8 cellular contexts compared by ENCODE assay signal in genomic region chr7:150369740-150370501, GRCh38. TPM values are rescaled to one million over a fixed set of nuclear protein-coding genes. Genes with fewer than 3 reads are reported as not detected.
DNase-seq lines count a peak whose midpoint lies in the region; ATAC-seq, FAIRE-seq and TF ChIP-seq lines count a peak whose summit lies in the region.

No MANE protein-coding gene starts in this region.

- H2AFZ ChIP-seq in GM12878 (ENCODE audit: control insufficient read depth, low read depth, low read length), result no peak overlapping the region

- intact Hi-C loops in heart right ventricle (cut with DNase I) (loop anchor here in 5 of 10 donors (5.0 to 10.0 kb wide), 2 partner anchors 37 to 385 kb away; a partner anchor contains a TSS), Right ventricle myocardium inferior (cut with DNase I) (loop anchor here (1.0 to 2.0 kb wide), 3 partner anchors 9 to 47 kb away; partner anchors contain the start of genes ACTR3C, LRRC61 and ZNF775), GM12878 (cut with micrococcal nuclease; ENCODE audit: unreplicated experiment) (loop anchor here (1.0 to 2.0 kb wide), 2 partner anchors 35 to 47 kb away; partner anchors contain the start of genes ACTR3C and LRRC61), vagina (cut with DNase I) (no loop called here)

- RAD21 ChIA-PET in GM12878 (lab: Charles Lee; ENCODE audit: unreplicated experiment), result interaction anchor here (0.6 to 5.3 kb wide), 15 partner anchors 8 to 417 kb away, joined by 3 to 45 read pairs (median 6); a partner anchor contains a TSS

- H3K4me2 ChIP-seq in GM12878 (ENCODE audit: control insufficient read depth, insufficient read depth), result peak overlapping the region; percentile 99

- H3K9me3 ChIP-seq in heart right ventricle (no peaks in the 10 kb centered on the region), GM12878 (replicated peaks; ENCODE audit: control insufficient read depth, insufficient read depth, low read length) (no peaks in the 10 kb centered on the region), vagina (no peaks in the 10 kb centered on the region)

- SMC1A ChIA-PET in GM12878 (lab: Charles Lee; ENCODE audit: uncharacterized antibody, unreplicated experiment), result interaction anchor here (0.7 to 5.6 kb wide), 12 partner anchors 8 to 508 kb away, joined by 3 to 41 read pairs (median 8); a partner anchor contains a TSS

- peak overlapping the region; percentile 94 for H3K4me3 Mint-ChIP-seq in memory B cell

- FAIRE-seq in GM12878 (lab: Jason Lieb, UNC), result no peak

- H3K27ac Mint-ChIP-seq in memory B cell, result peak overlapping the region; percentile 100

- peak overlapping the region; percentile 99 for H3K9ac ChIP-seq in GM12878 (ENCODE audit: control insufficient read depth, insufficient read depth, low read length)

- TF ChIP-seq POLR2A in GM12878 (IDR thresholded peaks at IDR 0.05; ENCODE audit: low read depth, low read length) (no peak; the same call in 1 of the 2 replicates), vagina (IDR thresholded peaks at IDR 0.05) (no peak)

- H3K4me1 ChIP-seq in heart right ventricle (peaks cover 16 to 57% (median 38%) of the 10 kb centered on the region in 9 donors), GM12878 (ENCODE audit: control insufficient read depth, insufficient read depth, low read length) (peaks cover 30% of the 10 kb centered on the region), vagina (peaks cover 54% of the 10 kb centered on the region)

- no peak for TF ChIP-seq RAD21 in GM12878 (IDR thresholded peaks at IDR 0.05; ENCODE audit: insufficient read depth, low read depth, low read length)

- POLR2A ChIA-PET in GM12878 (lab: Charles Lee), result interaction anchor here (0.6 to 4.9 kb wide), 13 partner anchors 8 to 63 kb away, joined by 3 to 46 read pairs (median 6); partner anchors contain the start of genes ACTR3C and LRRC61

- ATAC-seq in heart right ventricle (peak in 3 of 8 donors; percentile 2 to 6 (median 5)), Right ventricle myocardium inferior (no peak), GM12878 (no peak), memory B cell (ENCODE audit: low read depth) (no peak), GM19324 (IDR thresholded peaks at IDR 0.05; ENCODE audit: low FRiP score, unreplicated experiment) (no peak), HG02642 (IDR thresholded peaks at IDR 0.05; ENCODE audit: poor library complexity, unreplicated experiment) (no peak)

- 32 to 33% methylated on average over 23 of the region's 23 CpGs for WGBS in heart right ventricle, 2 donors
- 45% methylated on average over 23 of the region's 23 CpGs for WGBS in GM12878 (ENCODE audit: insufficient coverage, insufficient replicate concordance, low lambda C conversion rate, missing lambda C conversion rate)

- no peaks in the 10 kb centered on the region for H3K9me3 Mint-ChIP-seq in memory B cell

- peak overlapping the region; percentile 74 to 99 (median 97) for H3K4me3 ChIP-seq in heart right ventricle
- peak overlapping the region; percentile 96 for H3K4me3 ChIP-seq in GM12878
- peak overlapping the region; percentile 83 to 86 for H3K4me3 ChIP-seq in vagina

- H3K79me2 ChIP-seq in GM12878 (ENCODE audit: control insufficient read depth, insufficient read depth, low read length), result peaks cover 67% of the 10 kb centered on the region

- peaks cover 41% of the 10 kb centered on the region for H3K4me1 Mint-ChIP-seq in memory B cell

- H3K27ac ChIP-seq in heart right ventricle, result peak overlapping the region; percentile 90 to 100 (median 98)
- peak overlapping the region; percentile 97 for H3K27ac ChIP-seq in GM12878 (ENCODE audit: control insufficient read depth, insufficient read depth)
- peak overlapping the region; percentile 94 for H3K27ac ChIP-seq in vagina

- in situ Hi-C loops in GM12878 (cut with MboI), result no loop called here

- peaks cover 3% of the 10 kb centered on the region for H3K36me3 Mint-ChIP-seq in memory B cell

- TSS peak; percentile 53 for BruUV-seq in GM12878 (replicated peaks; lab: Mats Ljungman, UMichigan)

- TF ChIP-seq CTCF in heart right ventricle (IDR thresholded peaks at IDR 0.05) (no peak), GM12878 (IDR thresholded peaks at IDR 0.05 in 2 of 3, conservative IDR thresholded peaks at IDR 0.05 in 1 of 3; ENCODE audit: control insufficient read depth in 2 of 3, extremely low read depth in 1 of 3, insufficient read depth in 1 of 3, low read depth in 3 of 3, low read length in 3 of 3) (no peak), vagina (IDR thresholded peaks at IDR 0.05) (no peak)

- TF ChIP-seq EP300 in GM12878 (IDR thresholded peaks at IDR 0.05; ENCODE audit: borderline replicate concordance in 1 of 2, control insufficient read depth in 1 of 2, low read depth in 2 of 2, low read length in 2 of 2), result no peak

- H3K36me3 ChIP-seq in heart right ventricle (peaks cover 0 to 53% (median 28%) of the 10 kb centered on the region in 9 donors), GM12878 (ENCODE audit: control insufficient read depth in 2 of 2, insufficient read depth in 2 of 2, low read length in 1 of 2) (peaks cover 17 to 20% of the 10 kb centered on the region in 2 experiments), vagina (peaks cover 0 to 22% of the 10 kb centered on the region in 2 donors)

- DNase-seq in heart right ventricle (no peak), Right ventricle myocardium inferior (ENCODE audit: missing footprints) (no peak), GM12878 (ENCODE audit: low read depth, low spot score) (no peak), memory B cell (ENCODE audit: low spot score in 2 of 2) (no peak), vagina (ENCODE audit: extremely low spot score in 2 of 2) (no peak), NCI-H2171 treated with DMSO at 0.1 percent for 48 hours (lab: John Stamatoyannopoulos, UW) (no peak)

- CTCF ChIA-PET in GM12878 (lab: Yijun Ruan, JAX), result interaction anchor here (0.9 to 7.7 kb wide), 9 partner anchors 8 to 84 kb away, joined by 3 to 70 read pairs (median 8); a partner anchor contains a TSS

- no peaks in the 10 kb centered on the region for H3K27me3 Mint-ChIP-seq in memory B cell

- H3K27me3 ChIP-seq in heart right ventricle (no peaks in the 10 kb centered on the region), GM12878 (replicated peaks in 1 of 2; ENCODE audit: control insufficient read depth in 2 of 2, insufficient read depth in 2 of 2, low read length in 1 of 2) (no peaks in the 10 kb centered on the region), vagina (no peaks in the 10 kb centered on the region)

- no peaks in the 10 kb centered on the region; the same call in 1 of the 2 replicates for H4K20me1 ChIP-seq in GM12878 (ENCODE audit: control insufficient read depth, insufficient read depth)

RNA-seq across cellular contexts. Expression of gene REPIN1, which starts 1.3 kb away (rescaled TPM):
- total RNA-seq in heart right ventricle (100 to 1,000 TPM in 8 of 10 donors, 10 to 100 TPM in 2; 88.7 to 132 (median 114) TPM), Right ventricle myocardium inferior (111 TPM), GM12878 (2014; rRNA removed) (111 and 122 TPM in 2 replicates), GM12878 (2014; rRNA removed; fragmentation: Illumina TruSeq; extraction: Trizol) (32.1 and 38.7 TPM in 2 replicates), GM12878 (2021) (161 and 172 TPM in 2 replicates), vagina (49.4 TPM)
- polyA plus RNA-seq in heart right ventricle (10 to 100 TPM; 51.0 to 53.0 TPM), GM12878 (2011; rRNA removed) (56.3 and 88.0 TPM in 2 replicates), GM12878 (2014; fragmentation: Illumina TruSeq; extraction: Trizol) (22.3 and 47.3 TPM in 2 replicates), GM12878 (2014; fragmentation: Nextera tagmentation; extraction: Ambion mirVana) (10 to 100 TPM in 1 of 2 experiments, 1 to 10 TPM in 1; 5.1 to 12.6 TPM), GM12878 (2014; rRNA removed) (139 and 159 TPM in 2 replicates), GM12878 (2016; fragmentation: Nextera tagmentation; extraction: Ambion mirVana) (10 to 100 TPM; 66.4 to 87.4 TPM)
- 152 and 192 TPM in 2 replicates for total RNA-seq in GM12878 (2013; cell fraction: nucleolus; rRNA removed)
- 43.7 TPM for polyA plus RNA-seq in GM12878 (2011; ENCODE audit: low read depth)
- 135 and 158 TPM in 2 replicates for polyA plus RNA-seq in GM12878 (2011; cell fraction: cytosol; rRNA removed)
- polyA plus RNA-seq in GM12878 (2011; cell fraction: nucleus; rRNA removed), result 309 and 343 TPM in 2 replicates
- polyA plus RNA-seq in GM12878 (2012), result 96.5 and 107 TPM in 2 replicates
- 40.9 and 86.3 TPM in 2 replicates for polyA minus RNA-seq in GM12878 (2011; rRNA and poly(A)+ RNA removed)
- 35.8 and 41.2 TPM in 2 replicates for polyA minus RNA-seq in GM12878 (2011; cell fraction: cytosol; rRNA and poly(A)+ RNA removed)
- 59.8 and 89.9 TPM in 2 replicates for polyA minus RNA-seq in GM12878 (2011; cell fraction: nucleus; rRNA and poly(A)+ RNA removed)

RNA-seq across cellular contexts. Expression of gene ZNF775, which starts 9.2 kb away (rescaled TPM):
- total RNA-seq in heart right ventricle (1 to 10 TPM; 1.9 to 4.7 (median 2.9) TPM), Right ventricle myocardium inferior (3.3 TPM), GM12878 (2014; rRNA removed) (7.2 and 11.0 TPM in 2 replicates), GM12878 (2014; rRNA removed; fragmentation: Illumina TruSeq; extraction: Trizol) (2.3 and 2.8 TPM in 2 replicates), GM12878 (2021) (12.1 and 14.3 TPM in 2 replicates), vagina (4.4 TPM)
- polyA plus RNA-seq in heart right ventricle (1 to 10 TPM; 2.4 to 4.3 TPM), GM12878 (2011; rRNA removed) (1.8 and 3.6 TPM in 2 replicates), GM12878 (2014; fragmentation: Illumina TruSeq; extraction: Trizol) (0.32 and 0.71 TPM in 2 replicates), GM12878 (2014; fragmentation: Nextera tagmentation; extraction: Ambion mirVana) (under 1 TPM; 0.05 to 0.46 TPM), GM12878 (2014; rRNA removed) (9.7 and 11.8 TPM in 2 replicates), GM12878 (2016; fragmentation: Nextera tagmentation; extraction: Ambion mirVana) (1 to 10 TPM in 1 of 2 experiments, under 1 TPM in 1; 0.62 to 1.4 TPM)
- 7.9 and 10.6 TPM in 2 replicates for total RNA-seq in GM12878 (2013; cell fraction: nucleolus; rRNA removed)
- 1.1 TPM for polyA plus RNA-seq in GM12878 (2011; ENCODE audit: low read depth)
- polyA plus RNA-seq in GM12878 (2011; cell fraction: cytosol; rRNA removed), result 3.6 and 8.5 TPM in 2 replicates
- polyA plus RNA-seq in GM12878 (2011; cell fraction: nucleus; rRNA removed), result 9.0 and 11.2 TPM in 2 replicates
- 5.9 and 7.2 TPM in 2 replicates for polyA plus RNA-seq in GM12878 (2012)
- 1.1 and 3.0 TPM in 2 replicates for polyA minus RNA-seq in GM12878 (2011; rRNA and poly(A)+ RNA removed)
- 3.5 and 5.1 TPM in 2 replicates for polyA minus RNA-seq in GM12878 (2011; cell fraction: cytosol; rRNA and poly(A)+ RNA removed)
- polyA minus RNA-seq in GM12878 (2011; cell fraction: nucleus; rRNA and poly(A)+ RNA removed), result 2.3 and 4.7 TPM in 2 replicates

RNA-seq across cellular contexts. Expression of gene RARRES2, which starts 28.5 kb away (rescaled TPM):
- total RNA-seq in heart right ventricle, result 10 to 100 TPM in 7 of 10 donors, 1 to 10 TPM in 3; 6.7 to 25.8 (median 16.2) TPM
- polyA plus RNA-seq in heart right ventricle, result 10 to 100 TPM; 25.6 to 33.0 TPM
- 32.6 TPM for total RNA-seq in Right ventricle myocardium inferior
- not detected in 2 replicates for total RNA-seq in GM12878 (2013; cell fraction: nucleolus; rRNA removed)
- total RNA-seq in GM12878 (2014; rRNA removed), result 0.23 and 0.33 TPM in 2 replicates
- total RNA-seq in GM12878 (2014; rRNA removed; fragmentation: Illumina TruSeq; extraction: Trizol), result not detected in 2 replicates
- 0.96 and 2.2 TPM in 2 replicates for total RNA-seq in GM12878 (2021)
- polyA plus RNA-seq in GM12878 (2011; ENCODE audit: low read depth), result 1.8 TPM
- not detected in 2 replicates for polyA plus RNA-seq in GM12878 (2011; rRNA removed)
- polyA plus RNA-seq in GM12878 (2011; cell fraction: cytosol; rRNA removed), result not detected in 2 replicates
- polyA plus RNA-seq in GM12878 (2011; cell fraction: nucleus; rRNA removed), result not detected in 2 replicates
- polyA plus RNA-seq in GM12878 (2012), result 1.9 and 2.2 TPM in 2 replicates
- 0.29 TPM in 1 of 2 replicates, not detected in the other for polyA plus RNA-seq in GM12878 (2014; fragmentation: Illumina TruSeq; extraction: Trizol)
- under 1 TPM in 1 of 2 experiments, not detected in 1; 0.13 TPM for polyA plus RNA-seq in GM12878 (2014; fragmentation: Nextera tagmentation; extraction: Ambion mirVana)
- 0.18 and 0.41 TPM in 2 replicates for polyA plus RNA-seq in GM12878 (2014; rRNA removed)
- under 1 TPM; 0.40 to 1.00 TPM for polyA plus RNA-seq in GM12878 (2016; fragmentation: Nextera tagmentation; extraction: Ambion mirVana)
- not detected in 2 replicates for polyA minus RNA-seq in GM12878 (2011; rRNA and poly(A)+ RNA removed)
- polyA minus RNA-seq in GM12878 (2011; cell fraction: cytosol; rRNA and poly(A)+ RNA removed), result not detected in 2 replicates
- not detected in 2 replicates for polyA minus RNA-seq in GM12878 (2011; cell fraction: nucleus; rRNA and poly(A)+ RNA removed)
- 305 TPM for total RNA-seq in vagina

RNA-seq across cellular contexts. Expression of gene ACTR3C, which starts 46.6 kb away (rescaled TPM):
- total RNA-seq in heart right ventricle, result 1 to 10 TPM; 2.6 to 7.0 (median 3.5) TPM
- polyA plus RNA-seq in heart right ventricle, result 1 to 10 TPM; 2.7 to 3.5 TPM
- 5.7 TPM for total RNA-seq in Right ventricle myocardium inferior
- total RNA-seq in GM12878 (2013; cell fraction: nucleolus; rRNA removed), result 55.8 and 61.6 TPM in 2 replicates
- total RNA-seq in GM12878 (2014; rRNA removed), result 8.6 and 8.9 TPM in 2 replicates
- 6.1 and 6.3 TPM in 2 replicates for total RNA-seq in GM12878 (2014; rRNA removed; fragmentation: Illumina TruSeq; extraction: Trizol)
- 3.5 and 6.5 TPM in 2 replicates for total RNA-seq in GM12878 (2021)
- polyA plus RNA-seq in GM12878 (2011; ENCODE audit: low read depth), result 2.2 TPM
- polyA plus RNA-seq in GM12878 (2011; rRNA removed), result 7.4 and 8.6 TPM in 2 replicates
- polyA plus RNA-seq in GM12878 (2011; cell fraction: cytosol; rRNA removed), result 3.3 and 4.1 TPM in 2 replicates
- polyA plus RNA-seq in GM12878 (2011; cell fraction: nucleus; rRNA removed), result 11.1 and 14.7 TPM in 2 replicates
- 1.7 and 2.2 TPM in 2 replicates for polyA plus RNA-seq in GM12878 (2012)
- 3.3 and 3.4 TPM in 2 replicates for polyA plus RNA-seq in GM12878 (2014; fragmentation: Illumina TruSeq; extraction: Trizol)
- 1 to 10 TPM; 2.0 to 2.7 TPM for polyA plus RNA-seq in GM12878 (2014; fragmentation: Nextera tagmentation; extraction: Ambion mirVana)
- polyA plus RNA-seq in GM12878 (2014; rRNA removed), result 5.3 and 5.6 TPM in 2 replicates
- 10 to 100 TPM in 1 of 2 experiments, 1 to 10 TPM in 1; 6.6 to 10.2 TPM for polyA plus RNA-seq in GM12878 (2016; fragmentation: Nextera tagmentation; extraction: Ambion mirVana)
- polyA minus RNA-seq in GM12878 (2011; rRNA and poly(A)+ RNA removed), result 21.7 and 27.0 TPM in 2 replicates
- polyA minus RNA-seq in GM12878 (2011; cell fraction: cytosol; rRNA and poly(A)+ RNA removed), result 8.3 and 8.6 TPM in 2 replicates
- polyA minus RNA-seq in GM12878 (2011; cell fraction: nucleus; rRNA and poly(A)+ RNA removed), result 69.0 and 127 TPM in 2 replicates
- 24.1 TPM for total RNA-seq in vagina

RNA-seq across cellular contexts. Expression of gene LRRC61, which starts 46.8 kb away (rescaled TPM):
- 1 to 10 TPM; 3.0 to 5.0 (median 3.9) TPM for total RNA-seq in heart right ventricle
- 1 to 10 TPM; 1.2 to 6.4 TPM for polyA plus RNA-seq in heart right ventricle
- 4.7 TPM for total RNA-seq in Right ventricle myocardium inferior
- 16.2 and 18.9 TPM in 2 replicates for total RNA-seq in GM12878 (2013; cell fraction: nucleolus; rRNA removed)
- total RNA-seq in GM12878 (2014; rRNA removed), result 26.9 and 32.6 TPM in 2 replicates
- total RNA-seq in GM12878 (2014; rRNA removed; fragmentation: Illumina TruSeq; extraction: Trizol), result 6.9 and 9.2 TPM in 2 replicates
- total RNA-seq in GM12878 (2021), result 28.9 and 31.1 TPM in 2 replicates
- 6.5 TPM for polyA plus RNA-seq in GM12878 (2011; ENCODE audit: low read depth)
- 9.6 and 16.3 TPM in 2 replicates for polyA plus RNA-seq in GM12878 (2011; rRNA removed)
- 34.0 and 39.8 TPM in 2 replicates for polyA plus RNA-seq in GM12878 (2011; cell fraction: cytosol; rRNA removed)
- polyA plus RNA-seq in GM12878 (2011; cell fraction: nucleus; rRNA removed), result 16.1 and 23.6 TPM in 2 replicates
- polyA plus RNA-seq in GM12878 (2012), result 14.1 and 17.4 TPM in 2 replicates
- polyA plus RNA-seq in GM12878 (2014; fragmentation: Illumina TruSeq; extraction: Trizol), result 3.6 and 5.9 TPM in 2 replicates
- 1 to 10 TPM; 1.4 to 2.5 TPM for polyA plus RNA-seq in GM12878 (2014; fragmentation: Nextera tagmentation; extraction: Ambion mirVana)
- 27.3 and 32.4 TPM in 2 replicates for polyA plus RNA-seq in GM12878 (2014; rRNA removed)
- 10 to 100 TPM; 44.9 to 54.2 TPM for polyA plus RNA-seq in GM12878 (2016; fragmentation: Nextera tagmentation; extraction: Ambion mirVana)
- 19.7 and 23.8 TPM in 2 replicates for polyA minus RNA-seq in GM12878 (2011; rRNA and poly(A)+ RNA removed)
- polyA minus RNA-seq in GM12878 (2011; cell fraction: cytosol; rRNA and poly(A)+ RNA removed), result 18.7 and 22.9 TPM in 2 replicates
- 5.9 and 13.7 TPM in 2 replicates for polyA minus RNA-seq in GM12878 (2011; cell fraction: nucleus; rRNA and poly(A)+ RNA removed)
- total RNA-seq in vagina, result 14.0 TPM
